ENCODE assay signal across 6 cellular contexts in the genomic region with DNA sequence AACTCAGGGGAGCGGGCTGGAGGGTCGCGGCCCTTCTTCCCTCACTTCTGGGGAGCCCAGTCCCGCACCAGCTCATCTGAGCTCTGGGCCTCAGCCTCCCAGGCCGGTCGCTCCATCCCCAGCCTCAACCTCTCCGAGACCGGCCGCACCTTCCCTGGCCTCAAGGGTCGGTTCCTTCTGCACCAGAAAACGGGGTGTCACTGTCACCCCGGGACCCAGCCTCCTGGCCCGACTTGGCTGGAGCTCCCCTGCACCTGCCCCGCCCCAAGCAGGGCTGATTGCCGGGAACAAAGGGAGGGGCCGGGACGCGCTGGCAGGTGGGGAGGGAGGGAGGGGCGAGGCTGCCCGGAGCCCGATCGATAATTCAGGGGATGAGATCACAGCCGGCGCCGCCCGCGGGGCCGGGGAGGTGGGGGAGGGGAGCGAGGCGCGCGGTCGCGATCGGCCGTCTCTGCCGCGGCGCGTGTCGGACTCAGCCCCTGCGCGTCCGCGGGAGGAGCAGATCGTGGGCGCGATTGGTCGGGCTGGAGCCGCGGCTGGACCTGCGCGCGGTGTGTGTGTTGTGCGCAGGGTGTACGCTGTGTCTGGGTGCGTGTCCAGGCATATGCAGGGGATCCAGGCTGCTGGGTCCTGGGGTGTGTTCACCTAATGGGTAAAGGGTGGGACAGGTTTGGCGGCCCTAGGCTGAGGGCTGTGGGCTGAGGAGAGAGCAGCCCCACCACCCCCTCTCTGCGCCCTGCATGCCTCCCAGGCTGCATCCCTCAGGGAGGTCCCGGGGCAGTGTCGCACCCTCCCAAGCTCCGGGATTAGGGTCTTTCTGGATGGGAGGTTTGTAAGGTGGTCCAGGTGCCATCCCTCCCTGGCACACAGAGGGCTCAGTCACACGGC. TPM values are rescaled to one million over a fixed set of nuclear protein-coding genes. Genes with fewer than 3 reads are reported as not detected.
DNase-seq lines count a peak whose midpoint lies in the region; ATAC-seq lines count a peak whose summit lies in the region.

No MANE protein-coding gene starts in this region.

- peak overlapping the region; percentile 44 for H3K56ac ChIP-seq in mesendoderm (ENCODE audit: low read length)

- H3K9me3 Mint-ChIP-seq in activated T-helper 1 cell treated with anti-CD3 and anti-CD28 coated beads, Interleukin-12 subunit alpha, Interleukin-12 subunit beta, Interleukin-2, Interleukin-4 antibody, amounts not matched to agents 30 ng/mL and 10 ng/mL and 1 ng/mL, durations not matched to agents 14 hours and 24 hours and 36 hours: peaks cover 4% of the 10 kb centered on the region

- in situ Hi-C loops in KBM-7 (cut with MboI; ENCODE audit: low pct_unique_long_range_greater_than_20kb, low sequenced_read_pairs): no loop called here

- no peak overlapping the region for H3K27ac Mint-ChIP-seq in activated T-helper 1 cell treated with anti-CD3 and anti-CD28 coated beads, Interleukin-12 subunit alpha, Interleukin-12 subunit beta, Interleukin-2, Interleukin-4 antibody, amounts not matched to agents 30 ng/mL and 10 ng/mL and 1 ng/mL, durations not matched to agents 14 hours and 24 hours and 36 hours

- no peak overlapping the region for H4K5ac ChIP-seq in mesendoderm (ENCODE audit: low read length)

- no peaks in the 10 kb centered on the region for H3K36me3 Mint-ChIP-seq in activated T-helper 1 cell treated with anti-CD3 and anti-CD28 coated beads, Interleukin-12 subunit alpha, Interleukin-12 subunit beta, Interleukin-2, Interleukin-4 antibody, amounts not matched to agents 30 ng/mL and 10 ng/mL and 1 ng/mL, durations not matched to agents 14 hours and 24 hours and 36 hours (ENCODE audit: low read depth)

- H3K4ac ChIP-seq in mesendoderm (ENCODE audit: low read depth, low read length): no peak overlapping the region

- no peaks in the 10 kb centered on the region for H3K4me1 Mint-ChIP-seq in activated T-helper 1 cell treated with anti-CD3 and anti-CD28 coated beads, Interleukin-12 subunit alpha, Interleukin-12 subunit beta, Interleukin-2, Interleukin-4 antibody, amounts not matched to agents 30 ng/mL and 10 ng/mL and 1 ng/mL, durations not matched to agents 14 hours and 24 hours and 36 hours (ENCODE audit: low read depth)

- DNase-seq in KBM-7 (peak; percentile 28), mesendoderm (peak; percentile 63), SW 1271 (lab: John Stamatoyannopoulos, UW) (no peak), MV-4-11 (lab: John Stamatoyannopoulos, UW) (no peak)
- no peak for DNase-seq in activated T-helper 1 cell treated with anti-CD3 and anti-CD28 coated beads, Interleukin-12 subunit alpha, Interleukin-12 subunit beta, Interleukin-2, Interleukin-4 antibody, amounts not matched to agents 30 ng/mL and 10 ng/mL and 1 ng/mL, durations not matched to agents 14 hours and 24 hours and 36 hours (ENCODE audit: low spot score)

- no peak overlapping the region for H3K18ac ChIP-seq in mesendoderm (ENCODE audit: low read length)

- H2AK5ac ChIP-seq in mesendoderm (ENCODE audit: low read length): no peak overlapping the region

- H2BK15ac ChIP-seq in mesendoderm (replicated peaks; ENCODE audit: low read depth): no peak overlapping the region

- H3K79me2 ChIP-seq in mesendoderm (ENCODE audit: control insufficient read depth, insufficient read depth, low read length): no peaks in the 10 kb centered on the region

- H3K9ac ChIP-seq in mesendoderm (ENCODE audit: low read length): peak overlapping the region; percentile 34

- no peak overlapping the region for H2BK120ac ChIP-seq in mesendoderm (ENCODE audit: low read depth, low read length)

- H3K27ac ChIP-seq in mesendoderm (ENCODE audit: low read depth, low read length): no peak overlapping the region

- no peak overlapping the region for H2BK5ac ChIP-seq in mesendoderm (ENCODE audit: low read length)

- no peaks in the 10 kb centered on the region for H3K36me3 ChIP-seq in mesendoderm (ENCODE audit: control insufficient read depth, insufficient read depth, low read length)

- peaks cover 3% of the 10 kb centered on the region for H3K27me3 ChIP-seq in mesendoderm (ENCODE audit: insufficient read depth, low read length, poor library complexity)

- H3K4me3 ChIP-seq in mesendoderm (ENCODE audit: low read length): no peak overlapping the region

- intact Hi-C loops in activated T-helper 1 cell treated with anti-CD3 and anti-CD28 coated beads, Interleukin-12 subunit alpha, Interleukin-12 subunit beta, Interleukin-2, Interleukin-4 antibody, amounts not matched to agents 30 ng/mL and 10 ng/mL and 1 ng/mL, durations not matched to agents 14 hours and 24 hours and 36 hours (cut with micrococcal nuclease): no loop called here

- no peak overlapping the region for H4K8ac ChIP-seq in mesendoderm (ENCODE audit: low read depth, low read length)

- peak overlapping the region; percentile 38 for H3K4me2 ChIP-seq in mesendoderm (ENCODE audit: low read length)

- peaks cover 16% of the 10 kb centered on the region for H3K27me3 Mint-ChIP-seq in activated T-helper 1 cell treated with anti-CD3 and anti-CD28 coated beads, Interleukin-12 subunit alpha, Interleukin-12 subunit beta, Interleukin-2, Interleukin-4 antibody, amounts not matched to agents 30 ng/mL and 10 ng/mL and 1 ng/mL, durations not matched to agents 14 hours and 24 hours and 36 hours (ENCODE audit: insufficient read depth)

- H3K79me1 ChIP-seq in mesendoderm (ENCODE audit: low read length): no peaks in the 10 kb centered on the region

- ATAC-seq in GM19452 (IDR thresholded peaks at IDR 0.05; ENCODE audit: unreplicated experiment): no peak

- no CpG with 5 or more reads among the region's 63 CpGs for WGBS in mesendoderm (ENCODE audit: extremely low coverage, insufficient coverage, low lambda C conversion rate)

- no peak overlapping the region for H3K23ac ChIP-seq in mesendoderm (ENCODE audit: low read length)

- peak overlapping the region; percentile 56 for H3K4me3 Mint-ChIP-seq in activated T-helper 1 cell treated with anti-CD3 and anti-CD28 coated beads, Interleukin-12 subunit alpha, Interleukin-12 subunit beta, Interleukin-2, Interleukin-4 antibody, amounts not matched to agents 30 ng/mL and 10 ng/mL and 1 ng/mL, durations not matched to agents 14 hours and 24 hours and 36 hours

- H3K4me1 ChIP-seq in mesendoderm (ENCODE audit: control insufficient read depth, low read depth, low read length): no peaks in the 10 kb centered on the region

RNA-seq across cellular contexts. Expression of a gene that starts 1.1 kb away (rescaled TPM):
- total RNA-seq in activated T-helper 1 cell treated with anti-CD3 and anti-CD28 coated beads, Interleukin-12 subunit alpha, Interleukin-12 subunit beta, Interleukin-2, Interleukin-4 antibody, amounts not matched to agents 30 ng/mL and 10 ng/mL and 1 ng/mL, durations not matched to agents 14 hours and 24 hours and 36 hours: not detected in 2 replicates
- 1.3 TPM for polyA plus RNA-seq in mesendoderm (2013, experiment 1 of 2)
- polyA plus RNA-seq in mesendoderm (2013, experiment 2 of 2): 0.91 TPM

RNA-seq across cellular contexts. Expression of a gene that starts 34.4 kb away (rescaled TPM):
- total RNA-seq in activated T-helper 1 cell treated with anti-CD3 and anti-CD28 coated beads, Interleukin-12 subunit alpha, Interleukin-12 subunit beta, Interleukin-2, Interleukin-4 antibody, amounts not matched to agents 30 ng/mL and 10 ng/mL and 1 ng/mL, durations not matched to agents 14 hours and 24 hours and 36 hours: 0.18 and 0.27 TPM in 2 replicates
- polyA plus RNA-seq in mesendoderm (2013, experiment 1 of 2): 0.18 TPM
- polyA plus RNA-seq in mesendoderm (2013, experiment 2 of 2): 0.24 TPM

RNA-seq across cellular contexts. Expression of a gene that starts 45.4 kb away (rescaled TPM):
- 17.6 and 18.2 TPM in 2 replicates for total RNA-seq in activated T-helper 1 cell treated with anti-CD3 and anti-CD28 coated beads, Interleukin-12 subunit alpha, Interleukin-12 subunit beta, Interleukin-2, Interleukin-4 antibody, amounts not matched to agents 30 ng/mL and 10 ng/mL and 1 ng/mL, durations not matched to agents 14 hours and 24 hours and 36 hours
- 3.2 TPM for polyA plus RNA-seq in mesendoderm (2013, experiment 1 of 2)
- 3.1 TPM for polyA plus RNA-seq in mesendoderm (2013, experiment 2 of 2)

RNA-seq across cellular contexts. Expression of a gene that starts 53.0 kb away (rescaled TPM):
- 0.08 and 0.15 TPM in 2 replicates for total RNA-seq in activated T-helper 1 cell treated with anti-CD3 and anti-CD28 coated beads, Interleukin-12 subunit alpha, Interleukin-12 subunit beta, Interleukin-2, Interleukin-4 antibody, amounts not matched to agents 30 ng/mL and 10 ng/mL and 1 ng/mL, durations not matched to agents 14 hours and 24 hours and 36 hours
- 1.4 TPM for polyA plus RNA-seq in mesendoderm (2013, experiment 1 of 2)
- 1.5 TPM for polyA plus RNA-seq in mesendoderm (2013, experiment 2 of 2)

Comparison
In these comparisons a context has a peak if more than half of its experiments do, and no peak if none do; other contexts are left out.
1. DNase-seq: peak in KBM-7 (single experiment) and mesendoderm (single experiment); none in activated T-helper 1 cell treated with anti-CD3 and anti-CD28 coated beads, Interleukin-12 subunit alpha, Interleukin-12 subunit beta, Interleukin-2, Interleukin-4 antibody, amounts not matched to agents 30 ng/mL and 10 ng/mL and 1 ng/mL, durations not matched to agents 14 hours and 24 hours and 36 hours (single experiment), SW 1271 (0 of 2) and MV-4-11 (single experiment).